1 cellular context compared by ENCODE assay signal in the genomic region with DNA sequence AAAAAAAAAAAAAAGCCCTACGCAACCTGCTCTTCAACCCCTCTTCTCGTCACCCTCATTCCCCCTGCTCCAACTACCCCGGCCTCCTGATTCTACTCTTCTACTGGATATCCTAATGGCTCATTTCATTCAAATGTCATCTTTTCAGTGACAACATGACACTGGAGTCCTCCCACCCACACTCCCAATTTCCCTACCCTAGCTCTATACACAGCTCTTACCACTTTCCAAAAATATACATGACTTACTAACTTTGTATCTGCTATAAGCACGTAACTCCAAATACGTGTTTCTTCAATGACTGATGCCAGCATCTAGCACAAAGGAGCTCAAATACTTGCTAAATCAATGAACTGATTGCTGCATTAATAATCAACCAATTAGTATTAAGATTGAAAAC.
TF ChIP-seq lines count a peak whose summit lies in the region.

No MANE protein-coding gene starts in this region.

TF ChIP-seq in K562, 482 proteins besides CTCF, POLR2A, EP300 and RAD21:
- TF ChIP-seq SP1 (CRISPR knock-in tag; IDR thresholded peaks at IDR 0.05) (no peak), ZNF707 (CRISPR knock-in tag; conservative IDR thresholded peaks at IDR 0.05) (no peak), CEBPB (tag; IDR thresholded peaks at IDR 0.05) (peak; percentile 34; the same call in 1 of the 2 replicates), ZSCAN29 (IDR thresholded peaks at IDR 0.05) (no peak), NCOA2 (IDR thresholded peaks at IDR 0.05; ENCODE audit: partially characterized antibody in 2 of 2) (no peak)
- TF ChIP-seq, protein P1, sequence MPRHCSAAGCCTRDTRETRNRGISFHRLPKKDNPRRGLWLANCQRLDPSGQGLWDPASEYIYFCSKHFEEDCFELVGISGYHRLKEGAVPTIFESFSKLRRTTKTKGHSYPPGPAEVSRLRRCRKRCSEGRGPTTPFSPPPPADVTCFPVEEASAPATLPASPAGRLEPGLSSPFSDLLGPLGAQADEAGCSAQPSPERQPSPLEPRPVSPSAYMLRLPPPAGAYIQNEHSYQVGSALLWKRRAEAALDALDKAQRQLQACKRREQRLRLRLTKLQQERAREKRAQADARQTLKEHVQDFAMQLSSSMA (CRISPR knock-in tag; IDR thresholded peaks at IDR 0.05): no peak
- TF ChIP-seq, protein P2, sequence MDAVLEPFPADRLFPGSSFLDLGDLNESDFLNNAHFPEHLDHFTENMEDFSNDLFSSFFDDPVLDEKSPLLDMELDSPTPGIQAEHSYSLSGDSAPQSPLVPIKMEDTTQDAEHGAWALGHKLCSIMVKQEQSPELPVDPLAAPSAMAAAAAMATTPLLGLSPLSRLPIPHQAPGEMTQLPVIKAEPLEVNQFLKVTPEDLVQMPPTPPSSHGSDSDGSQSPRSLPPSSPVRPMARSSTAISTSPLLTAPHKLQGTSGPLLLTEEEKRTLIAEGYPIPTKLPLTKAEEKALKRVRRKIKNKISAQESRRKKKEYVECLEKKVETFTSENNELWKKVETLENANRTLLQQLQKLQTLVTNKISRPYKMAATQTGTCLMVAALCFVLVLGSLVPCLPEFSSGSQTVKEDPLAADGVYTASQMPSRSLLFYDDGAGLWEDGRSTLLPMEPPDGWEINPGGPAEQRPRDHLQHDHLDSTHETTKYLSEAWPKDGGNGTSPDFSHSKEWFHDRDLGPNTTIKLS (IDR thresholded peaks at IDR 0.05; ENCODE audit: borderline replicate concordance, low read depth): no peak
TF ChIP-seq in K562: peak in this region for 1.
